In genomic region chr1:112702067-112702395, GRCh38 we compare ENCODE assay signal across 1 cellular context.
TF ChIP-seq lines count a peak whose summit lies in the region.

No MANE protein-coding gene starts in this region.

TF ChIP-seq in K562, 482 proteins besides CTCF, POLR2A, EP300 and RAD21:
- no peak for TF ChIP-seq PRDM10 (IDR thresholded peaks at IDR 0.05; ENCODE audit: partially characterized antibody)
- TF ChIP-seq ZFP1 (CRISPR knock-in tag; IDR thresholded peaks at IDR 0.05): 0 out of 2 replicates have a peak, but pooled peaks have one; percentile 20
